In the genomic region with DNA sequence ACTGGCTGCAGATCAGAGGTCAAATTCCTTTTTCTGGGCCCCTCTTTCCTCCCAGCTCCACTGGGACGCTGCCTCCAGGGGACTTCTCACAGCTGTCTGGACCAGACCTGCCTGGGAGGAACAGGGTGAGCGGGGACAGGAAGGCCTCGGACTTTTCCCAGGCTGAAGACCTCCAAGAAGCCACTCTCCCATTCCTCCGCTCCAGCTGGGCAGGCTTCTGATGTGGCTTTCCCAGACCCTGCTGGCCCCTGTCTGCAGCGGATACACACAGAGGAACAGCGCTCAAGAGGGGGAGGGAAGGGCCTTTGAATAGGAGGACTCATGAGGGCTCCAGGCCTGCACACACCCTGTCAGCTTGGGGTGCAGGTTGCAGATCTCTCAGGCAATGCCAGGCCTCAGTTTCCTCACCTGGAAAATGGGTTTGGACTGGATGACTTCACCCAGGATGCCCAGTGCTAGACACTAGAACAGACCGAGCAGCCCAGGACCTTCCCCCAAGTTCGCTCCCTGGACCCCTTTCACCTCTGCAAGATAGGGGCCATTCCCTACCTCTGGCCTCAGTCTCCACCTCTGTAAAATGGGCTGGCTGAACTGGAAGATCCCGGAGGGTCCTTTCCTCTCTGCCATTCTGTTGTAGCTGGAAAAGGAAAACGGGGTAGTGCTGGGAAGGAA, we compare ENCODE assay signal across 23 cellular contexts. TPM values are rescaled to one million over a fixed set of nuclear protein-coding genes. Genes with fewer than 3 reads are reported as not detected.
DNase-seq lines count a peak whose midpoint lies in the region; ATAC-seq, FAIRE-seq and TF ChIP-seq lines count a peak whose summit lies in the region.
"Had no signal": no experiment of that assay in that cellular context is flagged by ENCODE, and none has a peak within 500 bp of the region (broad histone marks: within the 10 kb centered on the region; RNA-seq: fewer than 3 reads in every experiment).

No MANE protein-coding gene starts in this region.

- ATAC-seq in heart left ventricle (peak in 3 of 4 donors; percentile 7 to 31 (median 11)), Right ventricle myocardium superior (ENCODE audit: poor library complexity) (no peak), HepG2 (no peak), right lobe of liver (no peak)
- ATAC-seq: A549, HCT116 had no signal

- POLR2A ChIA-PET in HepG2 (lab: Yijun Ruan, JAX), result no interaction called here

- TF ChIP-seq RAD21 in HepG2 (CRISPR knock-in tag; IDR thresholded peaks at IDR 0.05), result no peak

- intact Hi-C loops in heart left ventricle (cut with DNase I), result loop anchor here in 3 of 10 donors (5.0 kb wide), 3 partner anchors 128 to 233 kb away; no protein-coding TSS in a partner anchor
- intact Hi-C loops in Right ventricle myocardium superior (cut with DNase I), result loop anchor here (5.0 kb wide), 2 partner anchors 233 to 542 kb away; no protein-coding TSS in a partner anchor
- intact Hi-C loops in HepG2 (cut with micrococcal nuclease; ENCODE audit: unreplicated experiment), result no loop called here
- intact Hi-C loops in right lobe of liver (cut with DNase I), result loop anchor here (5.0 kb wide), 2 partner anchors 148 to 228 kb away; no protein-coding TSS in a partner anchor

- no peak for TF ChIP-seq POLR2A in heart left ventricle (IDR thresholded peaks at IDR 0.05)
- no peak for TF ChIP-seq POLR2A in HepG2 (IDR thresholded peaks at IDR 0.05; ENCODE audit: insufficient read depth in 1 of 2, low read depth in 2 of 2, low read length in 2 of 2)
- TF ChIP-seq POLR2A in right lobe of liver (IDR thresholded peaks at IDR 0.05), result no peak

- no TSS peak for BruUV-seq in HepG2 (replicated peaks; lab: Mats Ljungman, UMichigan)

- no peak for TF ChIP-seq EP300 in HepG2 (IDR thresholded peaks at IDR 0.05; ENCODE audit: low read depth in 2 of 2, low read length in 2 of 2)
- no peak for TF ChIP-seq EP300 in HepG2 (CRISPR knock-in tag; IDR thresholded peaks at IDR 0.05; ENCODE audit: borderline replicate concordance)

- no peaks in the 10 kb centered on the region for H3K79me2 ChIP-seq in HepG2 (ENCODE audit: insufficient read depth, low read length)

- 81 to 86% (median 84%) methylated on average over 10 of the region's 10 CpGs for WGBS in heart left ventricle, 4 donors
- 29% methylated on average over 5 of the region's 10 CpGs for whole genome bisulfite sequencing in HepG2 (ENCODE audit: low lambda C conversion rate)
- 50% methylated on average over 1 of the region's 10 CpGs for WGBS in right lobe of liver (ENCODE audit: insufficient coverage, low coverage, low lambda C conversion rate, missing lambda C conversion rate)

- H4K20me1 ChIP-seq in HepG2 (ENCODE audit: insufficient read depth, low read length), result no peaks in the 10 kb centered on the region

- H3K4me1 ChIP-seq in heart left ventricle, result peaks cover 0 to 16% (median 7%) of the 10 kb centered on the region in 12 donors
- H3K4me1 ChIP-seq in HepG2 (ENCODE audit: insufficient read depth, low read length), result no peaks in the 10 kb centered on the region
- H3K4me1 ChIP-seq in right lobe of liver, result no peaks in the 10 kb centered on the region

- no peak overlapping the region for H3K9ac ChIP-seq in HepG2 (ENCODE audit: insufficient read depth, low read depth, low read length)
- H3K9ac ChIP-seq: GM23248 had no signal

- H3K27me3 ChIP-seq in heart left ventricle, result no peaks in the 10 kb centered on the region
- no peaks in the 10 kb centered on the region for H3K27me3 ChIP-seq in HepG2 (ENCODE audit: control insufficient read depth in 1 of 2, insufficient read depth in 2 of 2, low read length in 2 of 2)
- no peaks in the 10 kb centered on the region for H3K27me3 ChIP-seq in right lobe of liver

- CTCF ChIA-PET in HepG2 (lab: Yijun Ruan, JAX; ENCODE audit: low intra/inter-chr PET ratio, low total read pairs), result no interaction called here

- no peak for FAIRE-seq in HepG2 (lab: Jason Lieb, UNC)
- FAIRE-seq: A549, H54, HTR-8/SVneo had no signal

- H3K4me2 ChIP-seq in HepG2 (ENCODE audit: low read depth, low read length), result no peak overlapping the region
- H3K4me2 ChIP-seq: A549 had no signal

- no peaks in the 10 kb centered on the region for H3K36me3 ChIP-seq in heart left ventricle
- H3K36me3 ChIP-seq in HepG2 (replicated peaks in 1 of 2; ENCODE audit: control insufficient read depth in 1 of 2, insufficient read depth in 2 of 2, low read length in 2 of 2), result no peaks in the 10 kb centered on the region
- no peaks in the 10 kb centered on the region for H3K36me3 ChIP-seq in right lobe of liver

- H3K9me3 ChIP-seq in heart left ventricle (no peaks in the 10 kb centered on the region), HepG2 (ENCODE audit: low read length) (no peaks in the 10 kb centered on the region), right lobe of liver (no peaks in the 10 kb centered on the region)
- H3K9me3 ChIP-seq: A549 had no signal

- peak overlapping the region in 6 of 12 donors; percentile 19 to 57 (median 46) for H3K27ac ChIP-seq in heart left ventricle
- H3K27ac ChIP-seq in HepG2 (ENCODE audit: extremely low read length, insufficient read depth, low read length), result no peak overlapping the region
- H3K27ac ChIP-seq in right lobe of liver, result no peak overlapping the region
- H3K27ac ChIP-seq: 22Rv1, GM23248 had no signal

- in situ Hi-C loops in HepG2 (cut with HindIII; ENCODE audit: extremely low pct_ligation_motif_present, low pct_unique_long_range_greater_than_20kb), result loop anchor here (5.0 kb wide), 1 partner anchor 148 kb away; no protein-coding TSS in a partner anchor

- TF ChIP-seq CTCF in heart left ventricle (IDR thresholded peaks at IDR 0.05) (no peak), HepG2 (CRISPR knock-in tag; IDR thresholded peaks at IDR 0.05) (no peak), right lobe of liver (IDR thresholded peaks at IDR 0.05) (no peak)

- peak in 4 of 5 donors; percentile 61 to 75 (median 68) for DNase-seq in heart left ventricle
- no peak for DNase-seq in Right ventricle myocardium superior
- no peak for DNase-seq in HepG2 (ENCODE audit: low spot score)
- DNase-seq in right lobe of liver, result no peak
- peak; percentile 31 for DNase-seq in left kidney (ENCODE audit: low read depth, low spot score)
- no peak for DNase-seq in HCEC 1CT
- no peak for DNase-seq in NCI-H146 (lab: John Stamatoyannopoulos, UW)
- DNase-seq in SW480 (ENCODE audit: low spot score), result no peak
- DNase-seq: AML-193; CD4-positive, alpha-beta memory T cell; DMS153; DMS79; GF-D8; GM23248; HFFc6 had no signal

- H2AFZ ChIP-seq in HepG2 (ENCODE audit: low read length), result no peak overlapping the region
- H2AFZ ChIP-seq: GM23248 had no signal

- H3K4me3 ChIP-seq in heart left ventricle (no peak overlapping the region), HepG2 (replicated peaks in 1 of 3; ENCODE audit: insufficient read depth in 1 of 3, low read depth in 2 of 3, low read length in 3 of 3) (no peak overlapping the region), right lobe of liver (no peak overlapping the region)
- H3K4me3 ChIP-seq: A549, GM23248 had no signal

RNA-seq across cellular contexts. Expression of a gene that starts 36.6 kb away (rescaled TPM):
- total RNA-seq in heart left ventricle (over 10,000 TPM in 7 of 9 donors, 1,000 to 10,000 TPM in 2; 6,950 to 16,840 (median 13,341) TPM), Right ventricle myocardium superior (19,506 TPM), HepG2 (2016; rRNA removed; fragmentation: Illumina TruSeq; extraction: Trizol) (not detected in 2 replicates), right lobe of liver (10 to 100 TPM in 1 of 6 experiments, 1 to 10 TPM in 3, under 1 TPM in 2; 0.61 to 10.2 (median 1.3) TPM)
- polyA plus RNA-seq in heart left ventricle (over 10,000 TPM in 1 of 2 donors, 1,000 to 10,000 TPM in 1; 6,181 to 16,360 TPM), HepG2 (2011; rRNA removed) (0.07 TPM in 2 replicates)
- total RNA-seq in HepG2 (2016; cell fraction: cytosol; rRNA removed; fragmentation: Illumina TruSeq; extraction: Trizol; ENCODE audit: low read depth), result not detected in 2 replicates
- not detected in 2 replicates for total RNA-seq in HepG2 (2016; cell fraction: insoluble cytoplasmic fraction; rRNA removed; fragmentation: Illumina TruSeq; extraction: Trizol)
- total RNA-seq in HepG2 (2016; cell fraction: membrane; rRNA removed; fragmentation: Illumina TruSeq; extraction: Trizol), result not detected in 2 replicates
- total RNA-seq in HepG2 (2016; cell fraction: nucleus; rRNA removed; fragmentation: Illumina TruSeq; extraction: Trizol), result not detected in 2 replicates
- polyA plus RNA-seq in HepG2 (2011; cell fraction: cytosol; rRNA removed), result 0.09 and 0.13 TPM in 2 replicates
- polyA plus RNA-seq in HepG2 (2011; cell fraction: nucleus; rRNA removed), result not detected in 2 replicates
- polyA plus RNA-seq in HepG2 (2012), result not detected in 2 replicates
- not detected in 2 replicates for polyA plus RNA-seq in HepG2 (2016; cell fraction: cytosol; fragmentation: Illumina TruSeq; extraction: Trizol; ENCODE audit: low read depth)
- polyA plus RNA-seq in HepG2 (2016; cell fraction: insoluble cytoplasmic fraction; fragmentation: Illumina TruSeq; extraction: Trizol; ENCODE audit: low read depth), result not detected in 2 replicates
- polyA plus RNA-seq in HepG2 (2016; cell fraction: membrane; fragmentation: Illumina TruSeq; extraction: Trizol; ENCODE audit: low read depth), result not detected in 2 replicates
- not detected in 2 replicates for polyA plus RNA-seq in HepG2 (2016; cell fraction: nucleus; fragmentation: Illumina TruSeq; extraction: Trizol; ENCODE audit: insufficient read depth, low read depth)
- 4.6 TPM in 1 of 2 replicates, not detected in the other for polyA minus RNA-seq in HepG2 (2011; rRNA and poly(A)+ RNA removed; ENCODE audit: low replicate concordance)
- polyA minus RNA-seq in HepG2 (2011; cell fraction: cytosol; rRNA and poly(A)+ RNA removed), result not detected in 2 replicates
- not detected in 2 replicates for polyA minus RNA-seq in HepG2 (2011; cell fraction: nucleus; rRNA and poly(A)+ RNA removed)
- total RNA-seq: CD4-positive, alpha-beta memory T cell; GM23248; HFFc6 had no signal
- polyA plus RNA-seq: BJ; CD14-positive monocyte; CD4-positive, alpha-beta memory T cell; GM23248; IgD-negative memory B cell had no signal

RNA-seq across cellular contexts. Expression of a gene that starts 39.9 kb away (rescaled TPM):
- total RNA-seq in heart left ventricle, result 10 to 100 TPM in 1 of 9 donors, 1 to 10 TPM in 8; 1.4 to 10.5 (median 5.3) TPM
- 1 to 10 TPM; 3.7 to 4.8 TPM for polyA plus RNA-seq in heart left ventricle
- total RNA-seq in Right ventricle myocardium superior, result 9.4 TPM
- not detected in 2 replicates for total RNA-seq in HepG2 (2016; rRNA removed; fragmentation: Illumina TruSeq; extraction: Trizol)
- total RNA-seq in HepG2 (2016; cell fraction: cytosol; rRNA removed; fragmentation: Illumina TruSeq; extraction: Trizol; ENCODE audit: low read depth), result not detected in 2 replicates
- not detected in 2 replicates for total RNA-seq in HepG2 (2016; cell fraction: insoluble cytoplasmic fraction; rRNA removed; fragmentation: Illumina TruSeq; extraction: Trizol)
- total RNA-seq in HepG2 (2016; cell fraction: membrane; rRNA removed; fragmentation: Illumina TruSeq; extraction: Trizol), result not detected in 2 replicates
- not detected in 2 replicates for total RNA-seq in HepG2 (2016; cell fraction: nucleus; rRNA removed; fragmentation: Illumina TruSeq; extraction: Trizol)
- not detected in 2 replicates for polyA plus RNA-seq in HepG2 (2011; rRNA removed)
- not detected in 2 replicates for polyA plus RNA-seq in HepG2 (2011; cell fraction: cytosol; rRNA removed)
- not detected in 2 replicates for polyA plus RNA-seq in HepG2 (2011; cell fraction: nucleus; rRNA removed)
- not detected in 2 replicates for polyA plus RNA-seq in HepG2 (2012)
- not detected in 2 replicates for polyA plus RNA-seq in HepG2 (2016; cell fraction: cytosol; fragmentation: Illumina TruSeq; extraction: Trizol; ENCODE audit: low read depth)
- polyA plus RNA-seq in HepG2 (2016; cell fraction: insoluble cytoplasmic fraction; fragmentation: Illumina TruSeq; extraction: Trizol; ENCODE audit: low read depth), result not detected in 2 replicates
- not detected in 2 replicates for polyA plus RNA-seq in HepG2 (2016; cell fraction: membrane; fragmentation: Illumina TruSeq; extraction: Trizol; ENCODE audit: low read depth)
- polyA plus RNA-seq in HepG2 (2016; cell fraction: nucleus; fragmentation: Illumina TruSeq; extraction: Trizol; ENCODE audit: insufficient read depth, low read depth), result not detected in 2 replicates
- polyA minus RNA-seq in HepG2 (2011; rRNA and poly(A)+ RNA removed; ENCODE audit: low replicate concordance), result 0.14 TPM in 1 of 2 replicates, not detected in the other
- polyA minus RNA-seq in HepG2 (2011; cell fraction: cytosol; rRNA and poly(A)+ RNA removed), result not detected in 2 replicates
- not detected in 2 replicates for polyA minus RNA-seq in HepG2 (2011; cell fraction: nucleus; rRNA and poly(A)+ RNA removed)
- total RNA-seq in right lobe of liver, result under 1 TPM in 4 of 6 experiments, not detected in 2; 0.05 to 0.20 (median 0.07) TPM
- total RNA-seq: CD4-positive, alpha-beta memory T cell; HFFc6 had no signal
- polyA plus RNA-seq: CD14-positive monocyte, IgD-negative memory B cell had no signal

Comparison
In these comparisons a context has a peak if more than half of its experiments do, and no peak if none do; other contexts are left out.
1. ATAC-seq: peak in heart left ventricle (3 of 4); none in Right ventricle myocardium superior (single experiment), HepG2 (single experiment) and right lobe of liver (0 of 4).
2. DNase-seq: peak in heart left ventricle (4 of 5) and left kidney (single experiment); none in Right ventricle myocardium superior (single experiment), HepG2 (single experiment), right lobe of liver (0 of 3), HCEC 1CT (single experiment), NCI-H146 (single experiment) and SW480 (single experiment).
3. RNA of a gene that starts 36.6 kb away (total RNA-seq): 19,506 TPM in Right ventricle myocardium superior (single experiment) and 6,950 to 16,840 TPM in heart left ventricle; 0.61 to 10.2 TPM in right lobe of liver and not detected in HepG2; every median in the first group is over 100 times any median in the second.